Comparison of ENCODE assay signal across 18 cellular contexts in genomic region chr12:33310471-33310870, GRCh38.
DNase-seq lines count a peak whose midpoint lies in the region; ATAC-seq and TF ChIP-seq lines count a peak whose summit lies in the region.
"Had no signal": no experiment of that assay in that cellular context is flagged by ENCODE, and none has a peak within 500 bp of the region (broad histone marks: within the 10 kb centered on the region; RNA-seq: fewer than 3 reads in every experiment).

No MANE protein-coding gene starts in this region.

- H3K9me3 ChIP-seq in esophagus muscularis mucosa: no peaks in the 10 kb centered on the region
- no peaks in the 10 kb centered on the region for H3K9me3 ChIP-seq in neuronal stem cell (replicated peaks in 1 of 2; ENCODE audit: control insufficient read depth in 2 of 2, insufficient read depth in 1 of 2, low read depth in 1 of 2, low read length in 2 of 2)
- H3K9me3 ChIP-seq in aorta (ENCODE audit: control insufficient read depth, low read length): no peaks in the 10 kb centered on the region
- H3K9me3 ChIP-seq: A549 had no signal

- no peaks in the 10 kb centered on the region for H3K27me3 ChIP-seq in esophagus muscularis mucosa
- no peaks in the 10 kb centered on the region for H3K27me3 ChIP-seq in neuronal stem cell (ENCODE audit: control insufficient read depth in 3 of 3, insufficient read depth in 3 of 3, low read depth in 1 of 3, low read length in 3 of 3)
- H3K27me3 ChIP-seq in aorta (ENCODE audit: control insufficient read depth in 1 of 2, insufficient read depth in 2 of 2, low read length in 1 of 2): no peaks in the 10 kb centered on the region
- H3K27me3 ChIP-seq: BLaER1 treated with 17β-estradiol and CSF1 and Interleukin-3, amounts not matched to agents 10 nM and 100 nM had no signal

- no peaks in the 10 kb centered on the region for H3K79me1 ChIP-seq in neuronal stem cell (ENCODE audit: low read depth, low read length)

- H3K4me2 ChIP-seq in neuronal stem cell (ENCODE audit: insufficient read depth, low read length, poor library complexity, severe bottlenecking): no peak overlapping the region
- H3K4me2 ChIP-seq: A549; BLaER1 treated with 17β-estradiol and CSF1 and Interleukin-3, amounts not matched to agents 10 nM and 100 nM had no signal

- H3K36me3 ChIP-seq in esophagus muscularis mucosa (no peaks in the 10 kb centered on the region), neuronal stem cell (replicated peaks in 1 of 2; ENCODE audit: control insufficient read depth in 2 of 2, insufficient read depth in 2 of 2, low read length in 2 of 2) (no peaks in the 10 kb centered on the region), aorta (ENCODE audit: control insufficient read depth in 1 of 2, insufficient read depth in 2 of 2, low read length in 1 of 2) (no peaks in the 10 kb centered on the region)
- H3K36me3 ChIP-seq: BLaER1 treated with 17β-estradiol and CSF1 and Interleukin-3, amounts not matched to agents 10 nM and 100 nM had no signal

- H4K91ac ChIP-seq in neuronal stem cell (ENCODE audit: low read depth, low read length, poor library complexity): no peak overlapping the region

- intact Hi-C loops in esophagus muscularis mucosa (cut with DNase I): no loop called here
- intact Hi-C loops in sciatic nerve (cut with DNase I): no loop called here
- intact Hi-C loops in aorta (cut with DNase I): no loop called here

- no peak overlapping the region for H2BK5ac ChIP-seq in neuronal stem cell (ENCODE audit: low read length)

- H4K8ac ChIP-seq in neuronal stem cell (ENCODE audit: low read depth, low read length): no peak overlapping the region

- no peak overlapping the region for H2AK5ac ChIP-seq in neuronal stem cell (ENCODE audit: low read depth, low read length)

- H3K9ac ChIP-seq in neuronal stem cell (ENCODE audit: low read depth, low read length, poor library complexity): no peak overlapping the region
- H3K9ac ChIP-seq: BLaER1 treated with 17β-estradiol and CSF1 and Interleukin-3, amounts not matched to agents 10 nM and 100 nM had no signal

- no peak overlapping the region for H2BK120ac ChIP-seq in neuronal stem cell (ENCODE audit: low read depth, low read length)

- H3K4me1 ChIP-seq in esophagus muscularis mucosa (no peaks in the 10 kb centered on the region), neuronal stem cell (ENCODE audit: control insufficient read depth in 2 of 2, insufficient read depth in 1 of 2, low read depth in 1 of 2, low read length in 2 of 2) (peaks cover 0 to 2% of the 10 kb centered on the region in 2 donors), aorta (ENCODE audit: control insufficient read depth in 1 of 2, insufficient read depth in 2 of 2, low read length in 2 of 2) (no peaks in the 10 kb centered on the region)
- H3K4me1 ChIP-seq: A549; BLaER1 treated with 17β-estradiol and CSF1 and Interleukin-3, amounts not matched to agents 10 nM and 100 nM had no signal

- no peak overlapping the region for H2AFZ ChIP-seq in neuronal stem cell (ENCODE audit: low read length)

- TF ChIP-seq POLR2A in esophagus muscularis mucosa (IDR thresholded peaks at IDR 0.05; ENCODE audit: low read depth): no peak

- DNase-seq in esophagus muscularis mucosa (ENCODE audit: extremely low spot score): peak; percentile 80
- DNase-seq in neuronal stem cell (ENCODE audit: low spot score): no peak
- no peak for DNase-seq in sciatic nerve (ENCODE audit: low spot score)
- DNase-seq in aorta: no peak
- no peak for DNase-seq in mucosa of gallbladder (ENCODE audit: low spot score)
- no peak for DNase-seq in NCI-H82 (lab: John Stamatoyannopoulos, UW)
- DNase-seq: AML-193; Caco-2; Calu3; CD4-positive, alpha-beta T cell; CD8-positive, alpha-beta T cell; DMS79 treated with DMSO at 0.1 percent for 48 hours; GF-D8 had no signal

- TF ChIP-seq EP300 in esophagus muscularis mucosa (IDR thresholded peaks at IDR 0.05): no peak

- TF ChIP-seq CTCF in esophagus muscularis mucosa (IDR thresholded peaks at IDR 0.05): no peak

- H3K27ac ChIP-seq in esophagus muscularis mucosa (replicated peaks in 1 of 4) (no peak overlapping the region), neuronal stem cell (replicated peaks; ENCODE audit: low read length) (no peak overlapping the region), aorta (ENCODE audit: low read depth in 1 of 2, low read length in 2 of 2) (no peak overlapping the region)
- H3K27ac ChIP-seq: 22Rv1; A549; BLaER1 treated with 17β-estradiol and CSF1 and Interleukin-3, amounts not matched to agents 10 nM and 100 nM; C4-2B had no signal

- WGBS in esophagus muscularis mucosa: 94% methylated on average over 3 of the region's 4 CpGs
- no CpG with 5 or more reads among the region's 4 CpGs for WGBS in neuronal stem cell (ENCODE audit: extremely low coverage in 2 of 2, insufficient read length in 2 of 2, insufficient replicate concordance in 1 of 2), 2 donors
- 76 to 77% methylated on average over 4 of the region's 4 CpGs for WGBS in aorta, 2 donors

- ATAC-seq in sciatic nerve (peak; percentile 32), aorta (ENCODE audit: low FRiP score) (peak; percentile 22), GM21576 (IDR thresholded peaks at IDR 0.05; ENCODE audit: unreplicated experiment) (no peak)
- ATAC-seq: A549; CD8-positive, alpha-beta T cell had no signal

- peak overlapping the region; percentile 44 for H3K18ac ChIP-seq in neuronal stem cell (ENCODE audit: low read length)

- peak overlapping the region; percentile 89 for H2BK15ac ChIP-seq in neuronal stem cell (ENCODE audit: low read length)

- H3K4me3 ChIP-seq in esophagus muscularis mucosa (no peak overlapping the region), neuronal stem cell (ENCODE audit: low read length in 2 of 2) (peak overlapping the region in 1 of 2 donors; percentile 7), aorta (ENCODE audit: low read length in 2 of 2) (no peak overlapping the region)
- H3K4me3 ChIP-seq: A549; BLaER1 treated with 17β-estradiol and CSF1 and Interleukin-3, amounts not matched to agents 10 nM and 100 nM had no signal

- peak overlapping the region; percentile 55 for H3K23ac ChIP-seq in neuronal stem cell (ENCODE audit: low read depth, low read length, poor library complexity)

- peak overlapping the region; percentile 84 for H3K4ac ChIP-seq in neuronal stem cell (ENCODE audit: low read length)

- H3K14ac ChIP-seq in neuronal stem cell (ENCODE audit: low read length): peak overlapping the region; percentile 38

- H2BK12ac ChIP-seq in neuronal stem cell (ENCODE audit: low read length): no peak overlapping the region
